In genomic region chr21:31509108-31510017, GRCh38 we compare ENCODE assay signal across 8 cellular contexts.
DNase-seq lines count a peak whose midpoint lies in the region; ATAC-seq lines count a peak whose summit lies in the region.

No MANE protein-coding gene starts in this region.

- intact Hi-C loops in left ventricle myocardium superior (cut with micrococcal nuclease), result no loop called here

- ATAC-seq in GM21825 (IDR thresholded peaks at IDR 0.05; ENCODE audit: unreplicated experiment) (peak; percentile 46), left ventricle myocardium superior (no peak)

- DNase-seq in Daoy (ENCODE audit: low read depth) (peak; percentile 88), NAMALWA (ENCODE audit: low spot score) (peak; percentile 47), ecto neural progenitor cell (ENCODE audit: low spot score) (peak; percentile 64), medulla oblongata (ENCODE audit: extremely low spot score) (no peak), left ventricle myocardium superior (no peak)
- peak; percentile 93 for DNase-seq in activated CD4-positive, alpha-beta T cell treated with anti-CD3 and anti-CD28 coated beads for 48 hours
- peak; percentile 75 to 84 for DNase-seq in stimulated activated CD4-positive, alpha-beta T cell treated with anti-CD3 and anti-CD28 coated beads, Interleukin-15, amount 100 ng/mL, for 48 hours (ENCODE audit: low read depth in 2 of 2)

Comparison
In these comparisons a context has a peak if more than half of its experiments do, and no peak if none do; other contexts are left out.
1. DNase-seq: peak in Daoy (single experiment), NAMALWA (single experiment), activated CD4-positive, alpha-beta T cell treated with anti-CD3 and anti-CD28 coated beads for 48 hours (single experiment), ecto neural progenitor cell (single experiment) and stimulated activated CD4-positive, alpha-beta T cell treated with anti-CD3 and anti-CD28 coated beads, Interleukin-15, amount 100 ng/mL, for 48 hours (2 of 2); none in medulla oblongata (single experiment) and left ventricle myocardium superior (single experiment).